In the genomic region with DNA sequence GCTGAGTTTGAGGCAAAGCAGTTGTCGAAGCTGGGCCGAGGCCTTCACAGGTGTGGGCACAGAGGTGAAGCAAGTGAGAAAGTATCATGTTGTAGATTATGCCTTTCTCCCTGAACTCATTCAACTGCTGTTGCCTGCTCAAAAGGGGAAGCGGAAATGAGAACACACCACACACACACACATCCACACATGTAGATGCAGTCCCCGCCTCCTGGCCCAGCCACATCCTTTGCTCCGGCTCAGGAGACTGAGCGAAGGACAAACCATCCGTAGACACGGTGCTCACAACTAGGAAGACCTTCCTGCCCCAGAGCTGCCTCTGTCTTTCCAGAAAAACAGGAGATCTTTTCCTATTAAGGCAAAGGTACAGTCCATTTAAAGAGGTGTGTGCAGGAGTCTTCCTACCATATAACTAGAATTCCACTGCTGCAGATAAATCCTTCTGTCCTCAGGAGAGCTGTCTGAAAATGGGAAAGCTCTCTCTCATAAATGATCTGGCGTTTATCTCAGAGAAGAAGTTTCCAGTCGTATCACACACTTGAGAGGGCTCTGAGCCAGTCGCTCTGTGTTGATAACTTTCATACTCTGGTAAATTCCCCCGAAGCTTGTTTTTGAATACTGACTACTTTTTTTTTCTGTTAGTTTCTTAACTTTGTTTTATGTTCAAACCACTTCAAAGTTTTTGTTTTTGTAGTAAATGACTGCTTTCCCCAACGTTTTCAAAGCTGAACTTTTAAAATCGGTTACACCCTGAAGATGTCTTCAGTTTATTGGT, we compare ENCODE assay signal across 8 cellular contexts. TPM values are rescaled to one million over a fixed set of nuclear protein-coding genes. Genes with fewer than 3 reads are reported as not detected.
A peak's percentile ranks its signal among the peaks of the same experiment; 100 is the strongest.
DNase-seq lines count a peak whose midpoint lies in the region; ATAC-seq and TF ChIP-seq lines count a peak whose summit lies in the region.

A gene with protein sequence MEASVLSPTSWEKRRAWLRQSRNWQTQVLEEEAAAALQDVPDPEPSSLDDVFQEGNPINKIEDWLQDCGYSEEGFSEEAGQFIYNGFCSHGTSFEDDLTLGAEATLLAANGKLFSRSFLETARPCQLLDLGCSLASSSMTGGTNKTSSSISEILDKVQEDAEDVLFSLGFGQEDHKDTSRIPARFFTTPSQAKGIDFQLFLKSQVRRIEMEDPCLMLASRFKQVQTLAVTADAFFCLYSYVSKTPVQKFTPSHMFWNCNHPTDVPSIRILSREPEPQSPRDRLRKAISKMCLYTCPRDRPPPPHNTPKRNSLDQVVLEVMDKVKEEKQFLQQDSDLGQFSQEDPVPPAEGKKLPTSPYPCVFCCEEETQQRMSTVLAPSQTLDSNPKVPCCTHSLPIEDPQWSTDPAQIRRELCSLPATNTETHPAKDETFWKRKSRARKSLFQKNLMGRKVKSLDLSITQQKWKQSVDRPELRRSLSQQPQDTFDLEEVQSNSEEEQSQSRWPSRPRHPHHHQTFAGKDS (minus strand): TSS at position 161 of the 775 bp plus-strand sequence. CDS start 10,200 bp downstream, outside the sequence.

- no peak for TF ChIP-seq POLR2A in testis (IDR thresholded peaks at IDR 0.05)

- peak within 1 kb of the TSS; percentile 90 for H3K4me3 Mint-ChIP-seq in activated T-helper 1 cell treated with anti-CD3 and anti-CD28 coated beads, Interleukin-12 subunit alpha, Interleukin-12 subunit beta, Interleukin-2, Interleukin-4 antibody, amounts not matched to agents 30 ng/mL and 10 ng/mL and 1 ng/mL, durations not matched to agents 14 hours and 24 hours and 36 hours
- H3K4me3 Mint-ChIP-seq in MCF 10A (ENCODE audit: unreplicated experiment) (no peak within 1 kb of the TSS), HFFc6 (no peak within 1 kb of the TSS)

- H3K9me3 ChIP-seq in OCI-LY7 (ENCODE audit: low read length) (no peaks in the 10 kb centered on the region), mononuclear cell (ENCODE audit: low read depth, low read length) (no peaks in the 10 kb centered on the region), testis (no peaks in the 10 kb centered on the region)

- DNase-seq in GM13977 (ENCODE audit: low spot score): peak; percentile 72
- DNase-seq in OCI-LY7 (ENCODE audit: low spot score): peak; percentile 96
- DNase-seq in activated T-helper 1 cell treated with anti-CD3 and anti-CD28 coated beads, Interleukin-12 subunit alpha, Interleukin-12 subunit beta, Interleukin-2, Interleukin-4 antibody, amounts not matched to agents 30 ng/mL and 10 ng/mL and 1 ng/mL, durations not matched to agents 14 hours and 24 hours and 36 hours (ENCODE audit: low spot score): peak; percentile 82
- peak; percentile 55 for DNase-seq in testis
- no peak for DNase-seq in MCF 10A (ENCODE audit: unreplicated experiment)
- DNase-seq in HFFc6: no peak

- intact Hi-C loops in OCI-LY7 (cut with micrococcal nuclease; ENCODE audit: unreplicated experiment): loop anchor here (10.0 kb wide), 1 partner anchor 660 kb away; no protein-coding TSS in a partner anchor
- intact Hi-C loops in activated T-helper 1 cell treated with anti-CD3 and anti-CD28 coated beads, Interleukin-12 subunit alpha, Interleukin-12 subunit beta, Interleukin-2, Interleukin-4 antibody, amounts not matched to agents 30 ng/mL and 10 ng/mL and 1 ng/mL, durations not matched to agents 14 hours and 24 hours and 36 hours (cut with micrococcal nuclease): loop anchor here (1.0 to 10.0 kb wide), 9 partner anchors 28 to 1133 kb away; partner anchors contain the start of genes CBX5, HNRNPA1, ITGA5 and MUCL1
- intact Hi-C loops in testis (cut with DNase I; ENCODE audit: low total_unique reads): no loop called here
- intact Hi-C loops in MCF 10A (cut with micrococcal nuclease): no loop called here

- peaks cover 5% of the 10 kb centered on the region; the same call in 1 of the 2 replicates for H3K79me2 ChIP-seq in OCI-LY7 (ENCODE audit: insufficient read depth, low read depth, low read length)

- H3K4me1 Mint-ChIP-seq in activated T-helper 1 cell treated with anti-CD3 and anti-CD28 coated beads, Interleukin-12 subunit alpha, Interleukin-12 subunit beta, Interleukin-2, Interleukin-4 antibody, amounts not matched to agents 30 ng/mL and 10 ng/mL and 1 ng/mL, durations not matched to agents 14 hours and 24 hours and 36 hours (ENCODE audit: low read depth): peaks cover 79% of the 10 kb centered on the region
- H3K4me1 Mint-ChIP-seq in MCF 10A (ENCODE audit: insufficient read depth, unreplicated experiment): no peaks in the 10 kb centered on the region
- no peaks in the 10 kb centered on the region for H3K4me1 Mint-ChIP-seq in HFFc6 (ENCODE audit: low read depth)

- H2AFZ ChIP-seq in OCI-LY7 (ENCODE audit: low read length): peak within 1 kb of the TSS; percentile 68

- H3K9me2 ChIP-seq in OCI-LY7 (ENCODE audit: insufficient read depth, low read length): no peaks in the 10 kb centered on the region

- no peaks in the 10 kb centered on the region for H3K9me3 Mint-ChIP-seq in activated T-helper 1 cell treated with anti-CD3 and anti-CD28 coated beads, Interleukin-12 subunit alpha, Interleukin-12 subunit beta, Interleukin-2, Interleukin-4 antibody, amounts not matched to agents 30 ng/mL and 10 ng/mL and 1 ng/mL, durations not matched to agents 14 hours and 24 hours and 36 hours
- H3K9me3 Mint-ChIP-seq in MCF 10A (ENCODE audit: unreplicated experiment): no peaks in the 10 kb centered on the region
- H3K9me3 Mint-ChIP-seq in HFFc6: no peaks in the 10 kb centered on the region

- H3K27me3 ChIP-seq in mononuclear cell (ENCODE audit: insufficient read depth, low read length) (no peaks in the 10 kb centered on the region), testis (no peaks in the 10 kb centered on the region)

- ATAC-seq in HG02678 (IDR thresholded peaks at IDR 0.05; ENCODE audit: unreplicated experiment): peak; percentile 89

- peak within 1 kb of the TSS; percentile 90 for H3K27ac Mint-ChIP-seq in activated T-helper 1 cell treated with anti-CD3 and anti-CD28 coated beads, Interleukin-12 subunit alpha, Interleukin-12 subunit beta, Interleukin-2, Interleukin-4 antibody, amounts not matched to agents 30 ng/mL and 10 ng/mL and 1 ng/mL, durations not matched to agents 14 hours and 24 hours and 36 hours
- H3K27ac Mint-ChIP-seq in MCF 10A (ENCODE audit: low read depth, unreplicated experiment) (no peak within 1 kb of the TSS), HFFc6 (no peak within 1 kb of the TSS)

- in situ Hi-C loops in GM13977 (cut with MboI; ENCODE audit: low pct_unique_long_range_greater_than_20kb, low sequenced_read_pairs, unreplicated experiment): loop anchor here (25.0 kb wide), 1 partner anchor 653 kb away; the partner anchor contains the start of gene OR10P1

- H3K36me3 ChIP-seq in OCI-LY7 (ENCODE audit: insufficient read depth, low read length) (peaks cover 10% of the 10 kb centered on the region), testis (ENCODE audit: low read depth, missing control alignments) (no peaks in the 10 kb centered on the region)

- peak within 1 kb of the TSS; percentile 68 for H3K4me3 ChIP-seq in OCI-LY7 (ENCODE audit: low read depth, low read length, poor library complexity, severe bottlenecking)
- H3K4me3 ChIP-seq in mononuclear cell (ENCODE audit: low read length): peak within 1 kb of the TSS; percentile 47
- no peak within 1 kb of the TSS for H3K4me3 ChIP-seq in testis

- no peaks in the 10 kb centered on the region for H3K27me3 Mint-ChIP-seq in activated T-helper 1 cell treated with anti-CD3 and anti-CD28 coated beads, Interleukin-12 subunit alpha, Interleukin-12 subunit beta, Interleukin-2, Interleukin-4 antibody, amounts not matched to agents 30 ng/mL and 10 ng/mL and 1 ng/mL, durations not matched to agents 14 hours and 24 hours and 36 hours (ENCODE audit: insufficient read depth)
- H3K27me3 Mint-ChIP-seq in MCF 10A (ENCODE audit: insufficient read depth, unreplicated experiment) (peaks cover 77% of the 10 kb centered on the region), HFFc6 (ENCODE audit: insufficient read depth) (peaks cover 14% of the 10 kb centered on the region)

- H3K4me1 ChIP-seq in OCI-LY7 (ENCODE audit: insufficient read depth, low read length, poor library complexity, severe bottlenecking) (peaks cover 57% of the 10 kb centered on the region), mononuclear cell (ENCODE audit: insufficient read depth, low read length) (peaks cover 46% of the 10 kb centered on the region), testis (peaks cover 6% of the 10 kb centered on the region)

- no peak for TF ChIP-seq CTCF in GM13977 (IDR thresholded peaks at IDR 0.05; ENCODE audit: extremely low read depth, insufficient read depth, missing control alignments)
- TF ChIP-seq CTCF in OCI-LY7 (conservative IDR thresholded peaks at IDR 0.05; ENCODE audit: low read length): no peak
- TF ChIP-seq CTCF in testis (IDR thresholded peaks at IDR 0.05): no peak
- TF ChIP-seq CTCF in MCF 10A (IDR thresholded peaks at IDR 0.05; ENCODE audit: unreplicated experiment): no peak
- TF ChIP-seq CTCF in HFFc6 (IDR thresholded peaks at IDR 0.05): no peak

- peak within 1 kb of the TSS; percentile 75 for H3K27ac ChIP-seq in OCI-LY7 (ENCODE audit: low read depth, low read length, poor library complexity, severe bottlenecking)
- H3K27ac ChIP-seq in testis: peak within 1 kb of the TSS; percentile 29 to 52

- no peaks in the 10 kb centered on the region for H4K20me1 ChIP-seq in OCI-LY7 (ENCODE audit: insufficient read depth, low read length)

- CTCF ChIA-PET in OCI-LY7 (lab: Charles Lee; ENCODE audit: unreplicated experiment) (interaction anchor here (0.5 to 2.0 kb wide), 5 partner anchors 8 to 1639 kb away, joined by 3 to 16 read pairs (median 4); no protein-coding TSS in a partner anchor), MCF 10A (lab: Yijun Ruan, JAX) (interaction anchor here (0.6 to 4.2 kb wide), 8 partner anchors 8 to 282 kb away, joined by 3 to 27 read pairs (median 4); no protein-coding TSS in a partner anchor)

- peaks cover 46% of the 10 kb centered on the region for H3K36me3 Mint-ChIP-seq in activated T-helper 1 cell treated with anti-CD3 and anti-CD28 coated beads, Interleukin-12 subunit alpha, Interleukin-12 subunit beta, Interleukin-2, Interleukin-4 antibody, amounts not matched to agents 30 ng/mL and 10 ng/mL and 1 ng/mL, durations not matched to agents 14 hours and 24 hours and 36 hours (ENCODE audit: low read depth)
- H3K36me3 Mint-ChIP-seq in MCF 10A (ENCODE audit: insufficient read depth, unreplicated experiment) (peaks cover 5% of the 10 kb centered on the region), HFFc6 (ENCODE audit: low read depth) (no peaks in the 10 kb centered on the region)

- WGBS in testis, 2 donors: 46 to 56% methylated on average over 14 of the region's 14 CpGs

- peak within 1 kb of the TSS; percentile 90 for H3K4me2 ChIP-seq in OCI-LY7 (ENCODE audit: low read length)

- POLR2A ChIA-PET in OCI-LY7 (lab: Charles Lee) (interaction anchor here (0.8 to 2.2 kb wide), 9 partner anchors 11 to 89 kb away, joined by 3 to 11 read pairs (median 3); no protein-coding TSS in a partner anchor), MCF 10A (lab: Yijun Ruan, JAX) (no interaction called here)

- BruUV-seq in OCI-LY7 (replicated peaks; lab: Mats Ljungman, UMichigan): TSS peak; percentile 93
- no TSS peak for BruUV-seq in MCF 10A (replicated peaks; lab: Mats Ljungman, UMichigan)

RNA-seq across cellular contexts. Expression of the gene that starts here (rescaled TPM):
- total RNA-seq in OCI-LY7 (2014; rRNA removed; shearing (Covaris generic)): 9.5 and 9.7 TPM in 2 replicates
- total RNA-seq in OCI-LY7 (2022): 21.9 and 24.1 TPM in 2 replicates
- total RNA-seq in activated T-helper 1 cell treated with anti-CD3 and anti-CD28 coated beads, Interleukin-12 subunit alpha, Interleukin-12 subunit beta, Interleukin-2, Interleukin-4 antibody, amounts not matched to agents 30 ng/mL and 10 ng/mL and 1 ng/mL, durations not matched to agents 14 hours and 24 hours and 36 hours: 179 and 181 TPM in 2 replicates
- 113 TPM for total RNA-seq in mononuclear cell
- total RNA-seq in testis: under 1 TPM; 0.79 to 0.87 TPM
- polyA plus RNA-seq in testis (ENCODE audit: insufficient read depth, low read depth, low replicate concordance): 1.7 TPM
- not detected in 2 replicates for total RNA-seq in MCF 10A (2022)
- not detected for total RNA-seq in HFFc6 (2021; fragmentation: NEBNext Ultra II Directional; extraction: Animal tissue kit (Norgen Biotek cat#: 25700))

Comparison
In these comparisons a context has a peak if more than half of its experiments do, and no peak if none do; other contexts are left out.
1. RNA of the gene that starts here (total RNA-seq): 179 to 181 TPM in activated T-helper 1 cell treated with anti-CD3 and anti-CD28 coated beads, Interleukin-12 subunit alpha, Interleukin-12 subunit beta, Interleukin-2, Interleukin-4 antibody, amounts not matched to agents 30 ng/mL and 10 ng/mL and 1 ng/mL, durations not matched to agents 14 hours and 24 hours and 36 hours, 113 TPM in mononuclear cell (single experiment) and 9.5 to 24.1 TPM in OCI-LY7; 0.79 to 0.87 TPM in testis, not detected in MCF 10A and not detected in HFFc6; every median in the first group is over 4 times any median in the second.
2. DNase-seq: peak in GM13977 (single experiment), OCI-LY7 (single experiment), activated T-helper 1 cell treated with anti-CD3 and anti-CD28 coated beads, Interleukin-12 subunit alpha, Interleukin-12 subunit beta, Interleukin-2, Interleukin-4 antibody, amounts not matched to agents 30 ng/mL and 10 ng/mL and 1 ng/mL, durations not matched to agents 14 hours and 24 hours and 36 hours (single experiment) and testis (single experiment); none in MCF 10A (single experiment) and HFFc6 (single experiment).
3. H3K4me3 ChIP-seq: peak in OCI-LY7 (single experiment) and mononuclear cell (single experiment); none in testis (0 of 2).
4. intact Hi-C loops: an anchor here in OCI-LY7 (10.0 kb wide) and activated T-helper 1 cell treated with anti-CD3 and anti-CD28 coated beads, Interleukin-12 subunit alpha, Interleukin-12 subunit beta, Interleukin-2, Interleukin-4 antibody, amounts not matched to agents 30 ng/mL and 10 ng/mL and 1 ng/mL, durations not matched to agents 14 hours and 24 hours and 36 hours (1.0 to 10.0 kb wide); none called in testis and MCF 10A.